Comparison of ENCODE assay signal across 1 cellular context in the genomic region with DNA sequence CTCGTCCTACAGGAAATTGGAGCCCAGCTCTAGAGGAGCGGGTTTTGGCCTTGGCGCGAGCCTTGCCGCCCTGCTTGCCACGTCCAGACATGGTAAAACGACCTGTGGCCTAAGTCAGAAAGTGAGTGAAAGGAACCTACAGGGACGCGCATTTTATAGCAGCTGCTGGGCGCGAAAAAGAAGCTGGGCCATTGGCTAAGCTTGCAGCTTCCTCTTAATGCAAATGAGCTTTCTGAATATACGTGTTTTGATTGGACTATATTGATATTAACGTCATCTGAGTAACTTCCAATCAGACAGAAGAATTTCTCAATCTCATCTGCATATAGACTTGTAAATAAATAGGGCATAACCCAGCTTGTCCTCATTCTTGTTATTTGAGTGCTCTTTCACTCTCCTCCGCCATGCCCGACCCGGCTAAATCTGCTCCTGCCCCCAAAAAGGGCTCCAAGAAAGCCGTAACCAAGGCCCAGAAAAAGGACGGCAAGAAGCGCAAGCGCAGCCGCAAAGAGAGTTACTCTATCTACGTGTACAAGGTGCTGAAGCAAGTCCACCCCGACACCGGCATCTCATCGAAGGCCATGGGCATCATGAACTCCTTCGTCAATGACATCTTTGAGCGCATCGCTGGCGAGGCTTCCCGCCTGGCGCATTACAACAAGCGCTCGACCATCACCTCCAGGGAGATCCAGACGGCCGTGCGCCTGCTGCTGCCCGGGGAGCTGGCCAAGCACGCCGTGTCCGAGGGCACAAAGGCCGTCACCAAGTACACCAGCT.
TF ChIP-seq lines count a peak whose summit lies in the region.

No MANE protein-coding gene starts in this region.

TF ChIP-seq in K562, 482 proteins besides CTCF, POLR2A, EP300 and RAD21 (continued from another document and continues in another):
- TF ChIP-seq, protein P1, sequence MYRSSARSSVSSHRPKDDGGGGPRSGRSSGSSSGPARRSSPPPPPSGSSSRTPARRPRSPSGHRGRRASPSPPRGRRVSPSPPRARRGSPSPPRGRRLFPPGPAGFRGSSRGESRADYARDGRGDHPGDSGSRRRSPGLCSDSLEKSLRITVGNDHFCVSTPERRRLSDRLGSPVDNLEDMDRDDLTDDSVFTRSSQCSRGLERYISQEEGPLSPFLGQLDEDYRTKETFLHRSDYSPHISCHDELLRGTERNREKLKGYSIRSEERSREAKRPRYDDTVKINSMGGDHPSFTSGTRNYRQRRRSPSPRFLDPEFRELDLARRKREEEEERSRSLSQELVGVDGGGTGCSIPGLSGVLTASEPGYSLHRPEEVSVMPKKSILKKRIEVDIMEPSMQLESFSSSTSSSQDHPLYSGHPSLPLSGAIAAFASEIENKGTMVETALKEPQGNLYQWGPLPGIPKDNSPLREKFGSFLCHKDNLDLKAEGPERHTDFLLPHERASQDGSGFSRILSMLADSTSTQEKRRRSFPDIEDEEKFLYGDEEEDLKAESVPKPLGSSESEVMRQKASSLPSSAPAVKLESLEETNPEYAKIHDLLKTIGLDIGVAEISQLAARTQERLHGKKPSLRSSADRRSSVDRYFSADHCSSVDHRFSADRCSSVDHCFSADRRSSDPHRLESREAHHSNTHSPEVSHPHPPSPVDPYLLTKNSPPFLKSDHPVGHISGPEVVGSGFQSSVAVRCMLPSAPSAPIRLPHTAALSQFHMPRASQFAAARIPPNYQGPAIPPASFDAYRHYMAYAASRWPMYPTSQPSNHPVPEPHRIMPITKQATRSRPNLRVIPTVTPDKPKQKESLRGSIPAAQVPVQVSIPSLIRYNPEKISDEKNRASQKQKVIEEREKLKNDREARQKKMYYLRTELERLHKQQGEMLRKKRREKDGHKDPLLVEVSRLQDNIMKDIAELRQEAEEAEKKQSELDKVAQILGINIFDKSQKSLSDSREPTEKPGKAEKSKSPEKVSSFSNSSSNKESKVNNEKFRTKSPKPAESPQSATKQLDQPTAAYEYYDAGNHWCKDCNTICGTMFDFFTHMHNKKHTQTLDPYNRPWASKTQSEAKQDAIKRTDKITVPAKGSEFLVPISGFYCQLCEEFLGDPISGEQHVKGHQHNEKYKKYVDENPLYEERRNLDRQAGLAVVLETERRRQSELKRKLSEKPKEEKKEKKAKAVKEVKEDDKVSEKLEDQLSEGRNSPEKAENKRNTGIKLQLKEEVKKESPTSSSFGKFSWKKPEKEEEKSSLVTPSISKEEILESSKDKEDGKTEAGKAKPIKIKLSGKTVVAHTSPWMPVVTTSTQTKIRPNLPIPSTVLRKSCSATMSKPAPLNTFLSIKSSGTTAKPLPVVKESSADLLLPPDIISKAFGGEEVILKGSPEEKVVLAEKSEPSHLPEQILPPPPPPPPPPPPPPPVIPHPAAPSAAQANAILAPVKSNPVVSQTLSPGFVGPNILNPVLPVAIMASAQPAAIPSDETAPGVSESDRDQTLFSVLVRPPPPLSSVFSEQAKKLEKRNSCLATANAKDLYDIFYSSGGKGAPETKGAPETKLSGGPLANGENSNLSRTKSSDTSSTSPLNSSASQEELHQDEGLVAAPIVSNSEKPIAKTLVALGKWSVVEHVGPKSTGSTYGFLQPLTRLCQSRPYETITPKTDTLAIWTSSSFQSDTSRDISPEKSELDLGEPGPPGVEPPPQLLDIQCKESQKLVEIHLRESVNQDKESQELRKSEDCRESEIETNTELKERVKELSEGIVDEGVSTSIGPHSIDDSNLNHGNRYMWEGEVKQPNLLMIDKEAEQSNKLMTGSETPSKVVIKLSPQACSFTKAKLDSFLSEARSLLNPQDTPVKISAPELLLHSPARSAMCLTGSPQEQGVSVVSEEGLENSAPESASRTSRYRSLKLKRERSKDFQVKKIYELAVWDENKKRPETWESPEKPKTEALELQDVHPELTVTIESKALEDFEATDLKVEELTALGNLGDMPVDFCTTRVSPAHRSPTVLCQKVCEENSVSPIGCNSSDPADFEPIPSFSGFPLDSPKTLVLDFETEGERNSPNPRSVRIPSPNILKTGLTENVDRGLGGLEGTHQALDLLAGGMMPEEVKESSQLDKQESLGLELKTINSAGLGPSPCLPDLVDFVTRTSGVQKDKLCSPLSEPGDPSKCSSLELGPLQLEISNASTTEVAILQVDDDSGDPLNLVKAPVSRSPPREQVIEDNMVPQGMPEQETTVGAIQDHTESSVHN (IDR thresholded peaks at IDR 0.05; ENCODE audit: borderline replicate concordance in 1 of 2, low read depth in 1 of 2), result no peak
- TF ChIP-seq BRD9 (IDR thresholded peaks at IDR 0.05; ENCODE audit: low read depth, partially characterized antibody), result peak; percentile 26
- no peak for TF ChIP-seq ZNF184 (CRISPR knock-in tag; IDR thresholded peaks at IDR 0.05)
- no peak for TF ChIP-seq RBM15 (IDR thresholded peaks at IDR 0.05; ENCODE audit: insufficient read depth, low read length)
- no peak; the same call in 1 of the 2 replicates for TF ChIP-seq CHAMP1 (IDR thresholded peaks at IDR 0.05)
- TF ChIP-seq KLF10 (CRISPR knock-in tag; IDR thresholded peaks at IDR 0.05), result no peak
- peak; percentile 72; the same call in 1 of the 2 replicates for TF ChIP-seq XRCC5 (IDR thresholded peaks at IDR 0.05; ENCODE audit: low read depth, low read length)
- TF ChIP-seq NCOA1 (IDR thresholded peaks at IDR 0.05; ENCODE audit: low read depth), result no peak
- TF ChIP-seq NFXL1 (CRISPR knock-in tag; IDR thresholded peaks at IDR 0.05), result no peak
- no peak for TF ChIP-seq ZNF717 (CRISPR knock-in tag; IDR thresholded peaks at IDR 0.05)
- peak; percentile 91 for TF ChIP-seq PHF8 (IDR thresholded peaks at IDR 0.05; ENCODE audit: borderline replicate concordance, low read length)
- no peak for TF ChIP-seq BRF1 (IDR thresholded peaks at IDR 0.05; ENCODE audit: borderline replicate concordance, extremely low read depth, insufficient read length)
- TF ChIP-seq PURB (CRISPR knock-in tag; IDR thresholded peaks at IDR 0.05; ENCODE audit: low read depth), result no peak
- TF ChIP-seq PHF20 (IDR thresholded peaks at IDR 0.05; ENCODE audit: partially characterized antibody), result peak; percentile 1
- TF ChIP-seq ZBTB26 (CRISPR knock-in tag; IDR thresholded peaks at IDR 0.05), result no peak
- 0 out of 2 replicates have a peak, but pooled peaks have one; percentile 22 for TF ChIP-seq DMBX1 (CRISPR knock-in tag; IDR thresholded peaks at IDR 0.05; ENCODE audit: borderline replicate concordance)
- peak; percentile 77 for TF ChIP-seq EP400 (IDR thresholded peaks at IDR 0.05)
- TF ChIP-seq RCOR1 (IDR thresholded peaks at IDR 0.05; ENCODE audit: borderline replicate concordance in 1 of 2, low read depth in 2 of 2, low read length in 2 of 2), result peak; percentile 53 to 60; a peak in 2 of 4 replicates
- TF ChIP-seq, protein P2, sequence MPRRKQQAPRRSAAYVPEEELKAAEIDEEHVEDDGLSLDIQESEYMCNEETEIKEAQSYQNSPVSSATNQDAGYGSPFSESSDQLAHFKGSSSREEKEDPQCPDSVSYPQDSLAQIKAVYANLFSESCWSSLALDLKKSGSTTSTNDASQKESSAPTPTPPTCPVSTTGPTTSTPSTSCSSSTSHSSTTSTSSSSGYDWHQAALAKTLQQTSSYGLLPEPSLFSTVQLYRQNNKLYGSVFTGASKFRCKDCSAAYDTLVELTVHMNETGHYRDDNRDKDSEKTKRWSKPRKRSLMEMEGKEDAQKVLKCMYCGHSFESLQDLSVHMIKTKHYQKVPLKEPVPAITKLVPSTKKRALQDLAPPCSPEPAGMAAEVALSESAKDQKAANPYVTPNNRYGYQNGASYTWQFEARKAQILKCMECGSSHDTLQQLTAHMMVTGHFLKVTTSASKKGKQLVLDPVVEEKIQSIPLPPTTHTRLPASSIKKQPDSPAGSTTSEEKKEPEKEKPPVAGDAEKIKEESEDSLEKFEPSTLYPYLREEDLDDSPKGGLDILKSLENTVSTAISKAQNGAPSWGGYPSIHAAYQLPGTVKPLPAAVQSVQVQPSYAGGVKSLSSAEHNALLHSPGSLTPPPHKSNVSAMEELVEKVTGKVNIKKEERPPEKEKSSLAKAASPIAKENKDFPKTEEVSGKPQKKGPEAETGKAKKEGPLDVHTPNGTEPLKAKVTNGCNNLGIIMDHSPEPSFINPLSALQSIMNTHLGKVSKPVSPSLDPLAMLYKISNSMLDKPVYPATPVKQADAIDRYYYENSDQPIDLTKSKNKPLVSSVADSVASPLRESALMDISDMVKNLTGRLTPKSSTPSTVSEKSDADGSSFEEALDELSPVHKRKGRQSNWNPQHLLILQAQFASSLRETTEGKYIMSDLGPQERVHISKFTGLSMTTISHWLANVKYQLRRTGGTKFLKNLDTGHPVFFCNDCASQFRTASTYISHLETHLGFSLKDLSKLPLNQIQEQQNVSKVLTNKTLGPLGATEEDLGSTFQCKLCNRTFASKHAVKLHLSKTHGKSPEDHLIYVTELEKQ (CRISPR knock-in tag; IDR thresholded peaks at IDR 0.05), result no peak
- no peak for TF ChIP-seq TFE3 (CRISPR knock-in tag; IDR thresholded peaks at IDR 0.05)
- no peak for TF ChIP-seq ZKSCAN8 (CRISPR knock-in tag; IDR thresholded peaks at IDR 0.05)
- peak; percentile 80 for TF ChIP-seq HMGN3 (IDR thresholded peaks at IDR 0.05; ENCODE audit: borderline replicate concordance, extremely low read depth, insufficient read length, low read depth, low read length)
- TF ChIP-seq RERE (CRISPR knock-in tag; IDR thresholded peaks at IDR 0.05; ENCODE audit: borderline replicate concordance), result peak; percentile 76; the same call in 1 of the 2 replicates
- no peak for TF ChIP-seq DIDO1 (tag; IDR thresholded peaks at IDR 0.05; ENCODE audit: low read depth)
